ENCODE assay signal across 10 cellular contexts in the genomic region with DNA sequence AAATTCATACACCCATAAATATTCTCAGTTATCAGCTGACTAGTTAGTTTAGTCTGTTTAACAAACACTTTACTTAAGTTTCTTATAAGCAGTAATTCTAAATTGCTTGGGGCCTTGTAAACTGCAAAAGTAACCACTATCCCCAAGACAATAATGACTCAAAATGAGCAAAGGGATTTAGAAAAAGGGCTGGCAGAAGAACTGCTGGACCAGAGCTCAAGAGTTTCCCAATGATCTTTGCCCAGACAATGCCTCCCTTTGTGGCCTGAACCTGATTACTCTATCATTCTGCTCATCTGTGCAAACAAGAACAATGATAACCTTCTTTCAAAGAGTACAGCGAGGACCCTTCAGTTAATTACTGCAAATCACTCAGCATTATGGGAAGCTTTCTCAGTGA.
A peak's percentile ranks its signal among the peaks of the same experiment; 100 is the strongest.
DNase-seq lines count a peak whose midpoint lies in the region; ATAC-seq and TF ChIP-seq lines count a peak whose summit lies in the region.
"Had no signal": no experiment of that assay in that cellular context is flagged by ENCODE, and none has a peak within 500 bp of the region (broad histone marks: within the 10 kb centered on the region; RNA-seq: fewer than 3 reads in every experiment).

No MANE protein-coding gene starts in this region.

- no peaks in the 10 kb centered on the region for H3K9me3 Mint-ChIP-seq in stimulated activated naive CD8-positive, alpha-beta T cell treated with anti-CD3 and anti-CD28 coated beads, Interleukin-15, amount 100 ng/mL, for 72 hours

- ATAC-seq in Right ventricle myocardium inferior: peak; percentile 79
- ATAC-seq in left ventricle myocardium superior: peak; percentile 77
- no peak for ATAC-seq in stimulated activated naive CD8-positive, alpha-beta T cell treated with anti-CD3 and anti-CD28 coated beads, Interleukin-15, amount 100 ng/mL, for 72 hours
- ATAC-seq in HG03520 (IDR thresholded peaks at IDR 0.05; ENCODE audit: unreplicated experiment): no peak
- ATAC-seq in GM21515 (IDR thresholded peaks at IDR 0.05; ENCODE audit: unreplicated experiment): no peak

- H3K27ac Mint-ChIP-seq in stimulated activated naive CD8-positive, alpha-beta T cell treated with anti-CD3 and anti-CD28 coated beads, Interleukin-15, amount 100 ng/mL, for 72 hours: no peak overlapping the region

- peaks cover 6% of the 10 kb centered on the region for H3K4me1 Mint-ChIP-seq in stimulated activated naive CD8-positive, alpha-beta T cell treated with anti-CD3 and anti-CD28 coated beads, Interleukin-15, amount 100 ng/mL, for 72 hours

- H3K9me3 ChIP-seq in right atrium auricular region (no peaks in the 10 kb centered on the region), testis (no peaks in the 10 kb centered on the region)

- intact Hi-C loops in Right ventricle myocardium inferior (cut with DNase I): no loop called here
- intact Hi-C loops in left ventricle myocardium superior (cut with micrococcal nuclease): no loop called here
- intact Hi-C loops in testis (cut with DNase I; ENCODE audit: low total_unique reads): no loop called here

- DNase-seq in Right ventricle myocardium inferior (ENCODE audit: missing footprints) (no peak), right atrium auricular region (ENCODE audit: low spot score) (no peak), left ventricle myocardium superior (no peak), testis (peak; percentile 40)
- DNase-seq in stimulated activated naive CD8-positive, alpha-beta T cell treated with anti-CD3 and anti-CD28 coated beads, Interleukin-15, amount 100 ng/mL, for 72 hours: no peak
- DNase-seq: NCI-H2029 treated with DMSO at 0.1 percent for 48 hours had no signal

- H3K27ac ChIP-seq in right atrium auricular region (no peak overlapping the region), VCaP (peak overlapping the region; percentile 32), testis (peak overlapping the region in 1 of 2 donors; percentile 56)
- H3K27ac ChIP-seq: SK-N-MC had no signal

- WGBS in testis, 2 donors: 38 to 50% methylated on average over 1 of the region's 1 CpG

- TF ChIP-seq POLR2A in testis (IDR thresholded peaks at IDR 0.05): no peak

- H3K36me3 ChIP-seq in right atrium auricular region: no peaks in the 10 kb centered on the region
- H3K36me3 ChIP-seq in testis (ENCODE audit: low read depth, missing control alignments): no peaks in the 10 kb centered on the region

- no peak overlapping the region for H3K4me3 Mint-ChIP-seq in stimulated activated naive CD8-positive, alpha-beta T cell treated with anti-CD3 and anti-CD28 coated beads, Interleukin-15, amount 100 ng/mL, for 72 hours

- H3K4me3 ChIP-seq in right atrium auricular region (no peak overlapping the region), testis (no peak overlapping the region)
- H3K4me3 ChIP-seq: SK-N-MC had no signal

- H3K4me1 ChIP-seq in right atrium auricular region (peaks cover 0 to 10% of the 10 kb centered on the region in 2 donors), testis (peaks cover 32% of the 10 kb centered on the region)

- no peaks in the 10 kb centered on the region for H3K27me3 Mint-ChIP-seq in stimulated activated naive CD8-positive, alpha-beta T cell treated with anti-CD3 and anti-CD28 coated beads, Interleukin-15, amount 100 ng/mL, for 72 hours

- H3K27me3 ChIP-seq in right atrium auricular region (no peaks in the 10 kb centered on the region), testis (no peaks in the 10 kb centered on the region)

- TF ChIP-seq CTCF in right atrium auricular region (IDR thresholded peaks at IDR 0.05) (no peak), VCaP (conservative IDR thresholded peaks at IDR 0.05) (no peak), testis (IDR thresholded peaks at IDR 0.05) (no peak)

Comparison
In these comparisons a context has a peak if more than half of its experiments do, and no peak if none do; other contexts are left out.
1. ATAC-seq: peak in Right ventricle myocardium inferior (single experiment) and left ventricle myocardium superior (single experiment); none in stimulated activated naive CD8-positive, alpha-beta T cell treated with anti-CD3 and anti-CD28 coated beads, Interleukin-15, amount 100 ng/mL, for 72 hours (single experiment), HG03520 (single experiment) and GM21515 (single experiment).